ENCODE assay signal across 8 cellular contexts in genomic region chr17:8173056-8173870, GRCh38. TPM values are rescaled to one million over a fixed set of nuclear protein-coding genes. Genes with fewer than 3 reads are reported as not detected.
A peak's percentile ranks its signal among the peaks of the same experiment; 100 is the strongest.
DNase-seq lines count a peak whose midpoint lies in the region; TF ChIP-seq lines count a peak whose summit lies in the region.

No MANE protein-coding gene starts in this region.

- no peaks in the 10 kb centered on the region for H3K36me3 ChIP-seq in neural progenitor cell
- no peaks in the 10 kb centered on the region for H3K36me3 ChIP-seq in urinary bladder (ENCODE audit: insufficient read depth)

- H3K4me1 Mint-ChIP-seq in neural progenitor cell, result peaks cover 54% of the 10 kb centered on the region

- CTCF ChIA-PET in RWPE1 (lab: Yijun Ruan, JAX), result interaction anchor here (0.6 to 0.9 kb wide), 3 partner anchors 10 to 15 kb away, joined by 3 read pairs; no protein-coding TSS in a partner anchor

- H3K9ac ChIP-seq in neural progenitor cell, result peak overlapping the region; percentile 90

- H3K27ac Mint-ChIP-seq in neural progenitor cell, result peak overlapping the region; percentile 100

- peak overlapping the region; percentile 53 to 64 for H3K4me3 ChIP-seq in foreskin fibroblast (ENCODE audit: low read depth in 1 of 2, low read length in 2 of 2)
- peak overlapping the region; percentile 59 for H3K4me3 ChIP-seq in neural progenitor cell
- peak overlapping the region; percentile 26 for H3K4me3 ChIP-seq in urinary bladder (ENCODE audit: low read depth, low read length)

- no peaks in the 10 kb centered on the region for H3K79me2 ChIP-seq in neural progenitor cell (ENCODE audit: low read depth)

- H2AFZ ChIP-seq in neural progenitor cell (replicated peaks), result peak overlapping the region; percentile 30

- peak overlapping the region; percentile 91 for H3K4me3 Mint-ChIP-seq in neural progenitor cell

- peaks cover 18% of the 10 kb centered on the region for H3K4me1 ChIP-seq in neural progenitor cell
- no peaks in the 10 kb centered on the region for H3K4me1 ChIP-seq in urinary bladder (ENCODE audit: insufficient read depth)

- peaks cover 53% of the 10 kb centered on the region for H3F3A ChIP-seq in neural progenitor cell (ENCODE audit: low read depth)

- no peaks in the 10 kb centered on the region for H3K27me3 ChIP-seq in neural progenitor cell

- H3K9me3 Mint-ChIP-seq in neural progenitor cell, result no peaks in the 10 kb centered on the region

- H3K27me3 Mint-ChIP-seq in neural progenitor cell (ENCODE audit: insufficient read depth, low read depth), result peaks cover 2% of the 10 kb centered on the region

- no peaks in the 10 kb centered on the region for H3K36me3 Mint-ChIP-seq in neural progenitor cell

- DNase-seq in GM04503 (ENCODE audit: low read depth), result peak; percentile 93
- DNase-seq in HCEC 1CT, result peak; percentile 97
- peak; percentile 97 for DNase-seq in M059J (ENCODE audit: low read depth)
- peak; percentile 75 for DNase-seq in RWPE1 (ENCODE audit: low spot score)
- DNase-seq in activated naive CD4-positive, alpha-beta T cell treated with Interleukin-2 at 50 U/mL for 16 hours, result peak; percentile 83
- peak; percentile 91 to 95 for DNase-seq in foreskin fibroblast
- peak; percentile 90 for DNase-seq in neural progenitor cell (ENCODE audit: low spot score)

- POLR2A ChIA-PET in RWPE1 (lab: Yijun Ruan, JAX; ENCODE audit: low non-redundant PET), result interaction anchor here (0.5 to 1.2 kb wide), 4 partner anchors 9 to 74 kb away, joined by 4 to 5 read pairs (median 4); no protein-coding TSS in a partner anchor

- no peaks in the 10 kb centered on the region for H4K20me1 ChIP-seq in neural progenitor cell (ENCODE audit: low read depth)

- WGBS in urinary bladder, result under 1% methylated on average over 23 of the region's 23 CpGs

- peak overlapping the region; percentile 79 for H3K4me2 ChIP-seq in neural progenitor cell

- no peaks in the 10 kb centered on the region for H3K9me3 ChIP-seq in neural progenitor cell (ENCODE audit: low read depth)

- H3K27ac ChIP-seq in RWPE1 (peak overlapping the region; percentile 70; the same call in 1 of the 2 replicates), neural progenitor cell (peak overlapping the region; percentile 98), urinary bladder (ENCODE audit: low read depth) (no peak overlapping the region)

- TF ChIP-seq CTCF in RWPE1 (conservative IDR thresholded peaks at IDR 0.05; ENCODE audit: low read depth) (no peak), foreskin fibroblast (IDR thresholded peaks at IDR 0.05; ENCODE audit: low read depth, low read length) (no peak), neural progenitor cell (IDR thresholded peaks at IDR 0.05) (no peak)

RNA-seq across cellular contexts. Expression of gene TMEM107, which starts 2.9 kb away (rescaled TPM):
- total RNA-seq in M059J (2014; rRNA removed; shearing (Covaris generic)), result 27.5 and 31.5 TPM in 2 replicates
- total RNA-seq in neural progenitor cell (ENCODE audit: low replicate concordance), result 26.0 and 45.5 TPM in 2 replicates
- 40.4 TPM for total RNA-seq in urinary bladder
- polyA plus RNA-seq in urinary bladder, result 21.6 TPM

RNA-seq across cellular contexts. Expression of gene VAMP2, which starts 10.5 kb away (rescaled TPM):
- total RNA-seq in M059J (2014; rRNA removed; shearing (Covaris generic)), result 3.8 and 4.4 TPM in 2 replicates
- total RNA-seq in neural progenitor cell (ENCODE audit: low replicate concordance), result 9.4 and 11.7 TPM in 2 replicates
- 12.1 TPM for total RNA-seq in urinary bladder
- 81.4 TPM for polyA plus RNA-seq in urinary bladder

RNA-seq across cellular contexts. Expression of gene BORCS6, which starts 16.7 kb away (rescaled TPM):
- 3.9 and 6.8 TPM in 2 replicates for total RNA-seq in M059J (2014; rRNA removed; shearing (Covaris generic))
- 0.71 and 4.1 TPM in 2 replicates for total RNA-seq in neural progenitor cell (ENCODE audit: low replicate concordance)
- 3.6 TPM for total RNA-seq in urinary bladder
- polyA plus RNA-seq in urinary bladder, result 14.9 TPM

RNA-seq across cellular contexts. Expression of gene PER1, which starts 21.1 kb away (rescaled TPM):
- total RNA-seq in M059J (2014; rRNA removed; shearing (Covaris generic)), result 10.6 and 18.4 TPM in 2 replicates
- total RNA-seq in neural progenitor cell (ENCODE audit: low replicate concordance), result 3.2 and 11.4 TPM in 2 replicates
- 29.9 TPM for total RNA-seq in urinary bladder
- 183 TPM for polyA plus RNA-seq in urinary bladder

RNA-seq across cellular contexts. Expression of gene AURKB, which starts 37.1 kb away (rescaled TPM):
- 78.7 and 123 TPM in 2 replicates for total RNA-seq in M059J (2014; rRNA removed; shearing (Covaris generic))
- 149 and 156 TPM in 2 replicates for total RNA-seq in neural progenitor cell (ENCODE audit: low replicate concordance)
- 9.3 TPM for total RNA-seq in urinary bladder
- polyA plus RNA-seq in urinary bladder, result 0.66 TPM
